ENCODE assay signal across 10 cellular contexts in the genomic region with DNA sequence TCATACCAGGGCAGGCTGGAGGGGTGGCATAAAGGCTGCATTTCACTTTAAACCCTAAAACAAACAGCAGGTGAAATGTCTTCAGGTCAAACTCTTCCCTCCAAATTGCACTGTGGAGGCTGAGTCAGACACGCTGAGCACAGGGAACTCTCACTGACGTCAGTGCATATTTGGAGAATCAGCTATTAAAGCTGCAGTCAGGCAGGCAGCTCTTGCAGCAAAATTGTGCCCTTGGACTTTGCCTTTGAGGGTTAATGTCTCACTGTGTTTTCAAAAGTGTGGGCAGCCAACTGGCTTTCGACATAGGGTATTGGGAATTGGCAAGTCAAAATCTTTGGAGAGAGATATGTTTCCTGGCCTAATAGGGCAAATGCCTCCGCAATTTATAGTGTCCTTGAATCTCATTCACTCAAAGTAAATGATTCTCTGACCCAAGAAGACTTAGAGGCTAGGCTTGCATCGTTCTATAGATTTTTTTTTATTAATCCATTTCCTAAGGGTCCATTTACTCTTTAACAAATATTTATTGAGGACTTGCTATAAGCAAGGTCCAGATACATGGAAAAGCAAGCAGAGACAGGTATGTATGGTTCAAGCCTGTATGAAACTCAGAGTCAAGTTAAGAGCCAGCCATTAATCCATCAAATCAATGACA. TPM values are rescaled to one million over a fixed set of nuclear protein-coding genes. Genes with fewer than 3 reads are reported as not detected.
DNase-seq lines count a peak whose midpoint lies in the region; ATAC-seq, FAIRE-seq and TF ChIP-seq lines count a peak whose summit lies in the region.
"Had no signal": no experiment of that assay in that cellular context is flagged by ENCODE, and none has a peak within 500 bp of the region (broad histone marks: within the 10 kb centered on the region; RNA-seq: fewer than 3 reads in every experiment).

No MANE protein-coding gene starts in this region.

- peak in 1 of 2 experiments; percentile 48; a peak in 1 of 5 replicates for TF ChIP-seq EP300 in A549 (IDR thresholded peaks at IDR 0.05)

- 12% methylated on average over 5 of the region's 5 CpGs for WGBS in A549 (ENCODE audit: missing lambda C conversion rate)

- no peak overlapping the region for H3K27ac Mint-ChIP-seq in HFFc6
- H3K27ac Mint-ChIP-seq: endodermal cell, nephron had no signal

- POLR2A ChIA-PET in A549 (lab: Yijun Ruan, JAX): interaction anchor here (0.8 kb wide), 1 partner anchor 170 kb away, joined by 6 read pairs; no protein-coding TSS in a partner anchor

- in situ Hi-C loops in astrocyte of the spinal cord (cut with HindIII; ENCODE audit: low sequenced_read_pairs) (no loop called here), GM13977 (cut with MboI; ENCODE audit: low pct_unique_long_range_greater_than_20kb, low sequenced_read_pairs, unreplicated experiment) (no loop called here)

- FAIRE-seq in A549 (lab: Jason Lieb, UNC): peak; percentile 43

- H3K9me3 ChIP-seq in A549: no peaks in the 10 kb centered on the region; the same call in 2 of the 3 replicates

- TF ChIP-seq RAD21 in A549 (conservative IDR thresholded peaks at IDR 0.05 in 1 of 2, IDR thresholded peaks at IDR 0.05 in 1 of 2): 0 out of 5 replicates have a peak, but pooled peaks of 1 of the 2 experiments have one; percentile 23

- H3K36me3 Mint-ChIP-seq in HFFc6 (ENCODE audit: low read depth): peaks cover 6% of the 10 kb centered on the region

- ATAC-seq in A549 (peak; percentile 85 to 89), GM18505 (IDR thresholded peaks at IDR 0.05; ENCODE audit: unreplicated experiment) (no peak)

- no peak overlapping the region for H3K4me3 ChIP-seq in A549
- H3K4me3 ChIP-seq in astrocyte of the spinal cord (ENCODE audit: low read depth, low read length): no peak overlapping the region

- H3K27ac ChIP-seq in A549: peak overlapping the region; percentile 58 to 69

- no peak overlapping the region for H3K4me3 Mint-ChIP-seq in HFFc6
- H3K4me3 Mint-ChIP-seq: endodermal cell, nephron had no signal

- DNase-seq in A549 (ENCODE audit: low read depth in 1 of 2, low spot score in 1 of 2) (peak; percentile 35 to 64), HFFc6 (peak; percentile 44), astrocyte of the spinal cord (ENCODE audit: low read depth, low spot score) (peak; percentile 68), kidney tubule cell (ENCODE audit: low spot score) (peak; percentile 67), NCI-H1694 treated with DMSO at 0.1 percent for 48 hours (lab: John Stamatoyannopoulos, UW) (no peak), GM13977 (ENCODE audit: low spot score) (no peak), NCI-H526 (lab: John Stamatoyannopoulos, UW) (no peak)
- DNase-seq: endodermal cell had no signal

- CTCF ChIA-PET in A549 (lab: Yijun Ruan, JAX): interaction anchor here (1.2 kb wide), 1 partner anchor 337 kb away, joined by 3 read pairs; no protein-coding TSS in a partner anchor

- H3K9me3 Mint-ChIP-seq in HFFc6: peaks cover 7% of the 10 kb centered on the region
- H3K9me3 Mint-ChIP-seq: endodermal cell had no signal

- peak overlapping the region; percentile 75 for H3K4me2 ChIP-seq in A549

- peaks cover 1% of the 10 kb centered on the region; the same call in 1 of the 2 replicates for H3K27me3 Mint-ChIP-seq in HFFc6 (ENCODE audit: insufficient read depth)

- H3K4me1 Mint-ChIP-seq in HFFc6 (ENCODE audit: low read depth): peaks cover 23% of the 10 kb centered on the region

- no peak for TF ChIP-seq POLR2A in A549 (IDR thresholded peaks at IDR 0.05; ENCODE audit: low read length)
- no peak for TF ChIP-seq POLR2A in GM18505 (IDR thresholded peaks at IDR 0.05; ENCODE audit: borderline replicate concordance, extremely low read depth, insufficient read depth, insufficient read length)

- TF ChIP-seq CTCF in A549 (IDR thresholded peaks at IDR 0.05) (no peak), HFFc6 (IDR thresholded peaks at IDR 0.05) (no peak), astrocyte of the spinal cord (IDR thresholded peaks at IDR 0.05; ENCODE audit: low read depth, low read length) (no peak), GM13977 (IDR thresholded peaks at IDR 0.05; ENCODE audit: extremely low read depth, insufficient read depth, missing control alignments) (no peak)

- H3K4me1 ChIP-seq in A549: peaks cover 51% of the 10 kb centered on the region

TF ChIP-seq in A549, 52 proteins besides CTCF, POLR2A, EP300 and RAD21:
- TF ChIP-seq E2F6 (IDR thresholded peaks at IDR 0.05; ENCODE audit: borderline replicate concordance, low read depth) (peak; percentile 53; the same call in 1 of the 2 replicates), ZFP36 (IDR thresholded peaks at IDR 0.05; ENCODE audit: borderline replicate concordance, partially characterized antibody) (no peak), CHD4 (IDR thresholded peaks at IDR 0.05; ENCODE audit: borderline replicate concordance) (no peak), GATA3 (IDR thresholded peaks at IDR 0.05; ENCODE audit: borderline replicate concordance) (peak; percentile 59; the same call in 1 of the 2 replicates), FOSL2 (IDR thresholded peaks at IDR 0.05) (no peak), FOSL2 (CRISPR knock-in tag; IDR thresholded peaks at IDR 0.05) (peak; percentile 41), SMC3 (IDR thresholded peaks at IDR 0.05) (no peak), JUN (IDR thresholded peaks at IDR 0.05) (peak in 1 of 2 experiments; percentile 45; a peak in 1 of 5 replicates), BHLHE40 (IDR thresholded peaks at IDR 0.05; ENCODE audit: low read depth, low read length) (no peak), HDAC2 (IDR thresholded peaks at IDR 0.05) (no peak), JUNB (IDR thresholded peaks at IDR 0.05) (peak; percentile 59), SREBF2 (IDR thresholded peaks at IDR 0.05) (no peak), MAFK (IDR thresholded peaks at IDR 0.05; ENCODE audit: partially characterized antibody) (peak; percentile 31), CEBPB (IDR thresholded peaks at IDR 0.05) (peak in 1 of 2 experiments; percentile 47; a peak in 1 of 4 replicates)
- TF ChIP-seq, protein P1, sequence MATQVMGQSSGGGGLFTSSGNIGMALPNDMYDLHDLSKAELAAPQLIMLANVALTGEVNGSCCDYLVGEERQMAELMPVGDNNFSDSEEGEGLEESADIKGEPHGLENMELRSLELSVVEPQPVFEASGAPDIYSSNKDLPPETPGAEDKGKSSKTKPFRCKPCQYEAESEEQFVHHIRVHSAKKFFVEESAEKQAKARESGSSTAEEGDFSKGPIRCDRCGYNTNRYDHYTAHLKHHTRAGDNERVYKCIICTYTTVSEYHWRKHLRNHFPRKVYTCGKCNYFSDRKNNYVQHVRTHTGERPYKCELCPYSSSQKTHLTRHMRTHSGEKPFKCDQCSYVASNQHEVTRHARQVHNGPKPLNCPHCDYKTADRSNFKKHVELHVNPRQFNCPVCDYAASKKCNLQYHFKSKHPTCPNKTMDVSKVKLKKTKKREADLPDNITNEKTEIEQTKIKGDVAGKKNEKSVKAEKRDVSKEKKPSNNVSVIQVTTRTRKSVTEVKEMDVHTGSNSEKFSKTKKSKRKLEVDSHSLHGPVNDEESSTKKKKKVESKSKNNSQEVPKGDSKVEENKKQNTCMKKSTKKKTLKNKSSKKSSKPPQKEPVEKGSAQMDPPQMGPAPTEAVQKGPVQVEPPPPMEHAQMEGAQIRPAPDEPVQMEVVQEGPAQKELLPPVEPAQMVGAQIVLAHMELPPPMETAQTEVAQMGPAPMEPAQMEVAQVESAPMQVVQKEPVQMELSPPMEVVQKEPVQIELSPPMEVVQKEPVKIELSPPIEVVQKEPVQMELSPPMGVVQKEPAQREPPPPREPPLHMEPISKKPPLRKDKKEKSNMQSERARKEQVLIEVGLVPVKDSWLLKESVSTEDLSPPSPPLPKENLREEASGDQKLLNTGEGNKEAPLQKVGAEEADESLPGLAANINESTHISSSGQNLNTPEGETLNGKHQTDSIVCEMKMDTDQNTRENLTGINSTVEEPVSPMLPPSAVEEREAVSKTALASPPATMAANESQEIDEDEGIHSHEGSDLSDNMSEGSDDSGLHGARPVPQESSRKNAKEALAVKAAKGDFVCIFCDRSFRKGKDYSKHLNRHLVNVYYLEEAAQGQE (IDR thresholded peaks at IDR 0.05): no peak
- TF ChIP-seq, protein P2, sequence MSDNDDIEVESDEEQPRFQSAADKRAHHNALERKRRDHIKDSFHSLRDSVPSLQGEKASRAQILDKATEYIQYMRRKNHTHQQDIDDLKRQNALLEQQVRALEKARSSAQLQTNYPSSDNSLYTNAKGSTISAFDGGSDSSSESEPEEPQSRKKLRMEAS (IDR thresholded peaks at IDR 0.05): peak; percentile 72

RNA-seq across cellular contexts. Expression of gene SMCO4, which starts 27.7 kb away (rescaled TPM):
- 10.7 and 11.9 TPM in 2 replicates for polyA plus RNA-seq in A549 (2011; rRNA removed)
- 21.4 and 22.4 TPM in 2 replicates for polyA plus RNA-seq in A549 (2012; cell fraction: cytosol; rRNA removed)
- polyA plus RNA-seq in A549 (2012; cell fraction: nucleus; rRNA removed): 13.9 and 15.2 TPM in 2 replicates
- 13.4 to 14.8 TPM (median 14.4 TPM) in 3 replicates for polyA plus RNA-seq in A549 (2017; fragmentation: RNase III; extraction: RNeasy Plus Mini Kit Qiagen cat#74134 plus additional on column Dnase treatment)
- polyA minus RNA-seq in A549 (2011; rRNA and poly(A)+ RNA removed): 2.1 and 2.8 TPM in 2 replicates
- 10 to 100 TPM in 4 of 6 experiments, 1 to 10 TPM in 2; 8.6 to 13.1 (median 11.0) TPM for total RNA-seq in HFFc6 (2021; fragmentation: NEBNext Ultra II Directional; extraction: Animal tissue kit (Norgen Biotek cat#: 25700))

Comparison
In these comparisons a context has a peak if more than half of its experiments do, and no peak if none do; other contexts are left out.
1. DNase-seq: peak in A549 (2 of 2), HFFc6 (single experiment), astrocyte of the spinal cord (single experiment) and kidney tubule cell (single experiment); none in NCI-H1694 treated with DMSO at 0.1 percent for 48 hours (single experiment), GM13977 (single experiment) and NCI-H526 (0 of 2).